Comparison of ENCODE assay signal across 2 cellular contexts in genomic region chr7:50795831-50796230, GRCh38.
TF ChIP-seq lines count a peak whose summit lies in the region.

No MANE protein-coding gene starts in this region.

TF ChIP-seq in K562, 482 proteins besides CTCF, POLR2A, EP300 and RAD21:
- 0 out of 2 replicates have a peak, but pooled peaks have one; percentile 22 for TF ChIP-seq MGA (IDR thresholded peaks at IDR 0.05)
- no peak for TF ChIP-seq RBBP5 (IDR thresholded peaks at IDR 0.05; ENCODE audit: borderline replicate concordance, insufficient read depth, low read length, poor library complexity, severe bottlenecking)

TF ChIP-seq in liver, 16 proteins besides CTCF, POLR2A, EP300 and RAD21 (continued from another document):
- no peak for TF ChIP-seq FOXA2 (IDR thresholded peaks at IDR 0.05)
- TF ChIP-seq MAX (IDR thresholded peaks at IDR 0.05) = no peak
- no peak for TF ChIP-seq REST (IDR thresholded peaks at IDR 0.05)
- TF ChIP-seq JUND (IDR thresholded peaks at IDR 0.05) = no peak
- TF ChIP-seq NR2F2 (IDR thresholded peaks at IDR 0.05) = no peak
- TF ChIP-seq HNF4G (IDR thresholded peaks at IDR 0.05) = no peak
- no peak for TF ChIP-seq EGR1 (IDR thresholded peaks at IDR 0.05; ENCODE audit: low read depth in 2 of 2)
